13 cellular contexts compared by ENCODE assay signal in genomic region chr21:46100020-46100419, GRCh38. TPM values are rescaled to one million over a fixed set of nuclear protein-coding genes. Genes with fewer than 3 reads are reported as not detected.
A peak's percentile ranks its signal among the peaks of the same experiment; 100 is the strongest.
DNase-seq lines count a peak whose midpoint lies in the region; ATAC-seq and TF ChIP-seq lines count a peak whose summit lies in the region.
"Had no signal": no experiment of that assay in that cellular context is flagged by ENCODE, and none has a peak within 500 bp of the region (broad histone marks: within the 10 kb centered on the region; RNA-seq: fewer than 3 reads in every experiment).

No MANE protein-coding gene starts in this region.

- no peak for ATAC-seq in activated CD8-positive, alpha-beta memory T cell treated with anti-CD3 and anti-CD28 coated beads, Interleukin-2, amount 10 ng/mL, durations not matched to agents 7 days and 5 days
- ATAC-seq in lower lobe of right lung (no peak), GM21528 (IDR thresholded peaks at IDR 0.05; ENCODE audit: low FRiP score, unreplicated experiment) (no peak)

- peaks cover 6% of the 10 kb centered on the region for H3K36me3 Mint-ChIP-seq in activated CD8-positive, alpha-beta memory T cell treated with anti-CD3 and anti-CD28 coated beads, Interleukin-2, amount 10 ng/mL, durations not matched to agents 7 days and 5 days

- H3K4me1 ChIP-seq in lower lobe of right lung (no peaks in the 10 kb centered on the region), subcutaneous abdominal adipose tissue (ENCODE audit: control insufficient read depth in 5 of 5, insufficient read depth in 5 of 5, low read length in 5 of 5) (peaks cover 0 to 39% (median 27%) of the 10 kb centered on the region in 5 donors)

- no peak overlapping the region for H3K27ac Mint-ChIP-seq in activated CD8-positive, alpha-beta memory T cell treated with anti-CD3 and anti-CD28 coated beads, Interleukin-2, amount 10 ng/mL, durations not matched to agents 7 days and 5 days
- H3K27ac Mint-ChIP-seq: activated CD4-positive, alpha-beta T cell treated with anti-CD3 and anti-CD28 coated beads, Interleukin-2, amount 10 ng/mL, durations not matched to agents 7 days and 5 days had no signal

- peaks cover 4% of the 10 kb centered on the region for H3K9me3 Mint-ChIP-seq in activated CD8-positive, alpha-beta memory T cell treated with anti-CD3 and anti-CD28 coated beads, Interleukin-2, amount 10 ng/mL, durations not matched to agents 7 days and 5 days (ENCODE audit: low read depth)

- H3K27me3 ChIP-seq in lower lobe of right lung (ENCODE audit: low read depth) (peaks cover 35% of the 10 kb centered on the region), subcutaneous abdominal adipose tissue (ENCODE audit: control insufficient read depth in 5 of 5, insufficient read depth in 4 of 5, low read length in 5 of 5) (peaks cover 0 to 26% (median 0%) of the 10 kb centered on the region in 5 donors)

- intact Hi-C loops in lower lobe of right lung (cut with DNase I), result no loop called here

- H3K27ac ChIP-seq in lower lobe of right lung, result no peak overlapping the region
- peak overlapping the region; percentile 30 for H3K27ac ChIP-seq in subcutaneous abdominal adipose tissue (ENCODE audit: low read depth, low read length)

- H3K4me3 ChIP-seq in astrocyte of the spinal cord (ENCODE audit: low read depth, low read length) (peak overlapping the region; percentile 77), lower lobe of right lung (peak overlapping the region; percentile 59), subcutaneous abdominal adipose tissue (ENCODE audit: low read depth in 1 of 5, low read length in 5 of 5) (peak overlapping the region; percentile 33 to 64 (median 55))

- H3K9me3 ChIP-seq in lower lobe of right lung (peaks cover 6% of the 10 kb centered on the region), subcutaneous abdominal adipose tissue (ENCODE audit: control insufficient read depth in 5 of 5, low read length in 5 of 5) (peaks cover 0 to 8% (median 7%) of the 10 kb centered on the region in 5 donors)

- H3K4me3 Mint-ChIP-seq in activated CD8-positive, alpha-beta memory T cell treated with anti-CD3 and anti-CD28 coated beads, Interleukin-2, amount 10 ng/mL, durations not matched to agents 7 days and 5 days, result no peak overlapping the region
- H3K4me3 Mint-ChIP-seq: activated CD4-positive, alpha-beta T cell treated with anti-CD3 and anti-CD28 coated beads, Interleukin-2, amount 10 ng/mL, durations not matched to agents 7 days and 5 days had no signal

- CTCF ChIA-PET in activated CD8-positive, alpha-beta memory T cell treated with anti-CD3 and anti-CD28 coated beads, Interleukin-2, amount 10 ng/mL, durations not matched to agents 7 days and 5 days (lab: Charles Lee), result interaction anchor here (0.8 kb wide), 1 partner anchor 126 kb away, joined by 6 read pairs; no protein-coding TSS in a partner anchor

- H3K27me3 Mint-ChIP-seq in activated CD8-positive, alpha-beta memory T cell treated with anti-CD3 and anti-CD28 coated beads, Interleukin-2, amount 10 ng/mL, durations not matched to agents 7 days and 5 days, result peaks cover 55% of the 10 kb centered on the region

- H3K36me3 ChIP-seq in lower lobe of right lung, result no peaks in the 10 kb centered on the region
- H3K36me3 ChIP-seq in subcutaneous abdominal adipose tissue (ENCODE audit: control insufficient read depth in 5 of 5, insufficient read depth in 5 of 5, low read length in 5 of 5), result no peaks in the 10 kb centered on the region

- DNase-seq in activated CD8-positive, alpha-beta memory T cell treated with anti-CD3 and anti-CD28 coated beads, Interleukin-2, amount 10 ng/mL, durations not matched to agents 7 days and 5 days, result peak; percentile 28
- DNase-seq in activated CD8-positive, alpha-beta memory T cell treated with anti-CD3 and anti-CD28 coated beads, Interleukin-2, amount 50 U/mL, for 4 hours, result no peak
- DNase-seq in astrocyte of the spinal cord (ENCODE audit: low read depth, low spot score) (no peak), lower lobe of right lung (no peak), Kasumi-1 (lab: John Stamatoyannopoulos, UW) (no peak), AG08396 (ENCODE audit: low spot score) (no peak)
- DNase-seq: amniotic stem cell; NCI-H524 treated with DMSO at 0.1 percent for 48 hours; SIG-M5; stimulated activated CD4-positive, alpha-beta T cell treated with anti-CD3 and anti-CD28 coated beads, Interleukin-12 subunit alpha, Interleukin-12 subunit beta, amount 100 ng/mL, for 4 hours had no signal

- TF ChIP-seq CTCF in astrocyte of the spinal cord (IDR thresholded peaks at IDR 0.05; ENCODE audit: low read depth, low read length) (no peak), lower lobe of right lung (IDR thresholded peaks at IDR 0.05) (no peak)

- in situ Hi-C loops in astrocyte of the spinal cord (cut with HindIII; ENCODE audit: low sequenced_read_pairs), result no loop called here

- H3K4me1 Mint-ChIP-seq in activated CD8-positive, alpha-beta memory T cell treated with anti-CD3 and anti-CD28 coated beads, Interleukin-2, amount 10 ng/mL, durations not matched to agents 7 days and 5 days, result peaks cover 1% of the 10 kb centered on the region

- no peak overlapping the region for H3K9ac ChIP-seq in subcutaneous abdominal adipose tissue (ENCODE audit: low read length in 5 of 5)

RNA-seq across cellular contexts. Expression of gene COL6A2, which starts 2.1 kb away (rescaled TPM):
- 10 to 100 TPM in 1 of 2 experiments, 1 to 10 TPM in 1; 5.0 to 17.9 TPM for total RNA-seq in activated CD8-positive, alpha-beta memory T cell treated with anti-CD3 and anti-CD28 coated beads, Interleukin-2, amount 10 ng/mL, durations not matched to agents 7 days and 5 days
- total RNA-seq in lower lobe of right lung, result 227 TPM

RNA-seq across cellular contexts. Expression of gene FTCD, which starts 55.4 kb away (rescaled TPM):
- not detected for total RNA-seq in activated CD8-positive, alpha-beta memory T cell treated with anti-CD3 and anti-CD28 coated beads, Interleukin-2, amount 10 ng/mL, durations not matched to agents 7 days and 5 days
- 1.5 TPM for total RNA-seq in lower lobe of right lung
- total RNA-seq: activated CD4-positive, alpha-beta T cell treated with anti-CD3 and anti-CD28 coated beads, Interleukin-2, amount 10 ng/mL, durations not matched to agents 7 days and 5 days had no signal

Comparison
In these comparisons a context has a peak if more than half of its experiments do, and no peak if none do; other contexts are left out.
1. RNA of gene COL6A2, which starts 2.1 kb away (total RNA-seq): 227 TPM in lower lobe of right lung (single experiment); 5.0 to 17.9 TPM in activated CD8-positive, alpha-beta memory T cell treated with anti-CD3 and anti-CD28 coated beads, Interleukin-2, amount 10 ng/mL, durations not matched to agents 7 days and 5 days; every median in the first group is over 10 times any median in the second.
2. Peak in every context shown above with its lines, with median percentiles within 50 percentile points of each other: H3K4me3 ChIP-seq.